1 cellular context compared by ENCODE assay signal in the genomic region with DNA sequence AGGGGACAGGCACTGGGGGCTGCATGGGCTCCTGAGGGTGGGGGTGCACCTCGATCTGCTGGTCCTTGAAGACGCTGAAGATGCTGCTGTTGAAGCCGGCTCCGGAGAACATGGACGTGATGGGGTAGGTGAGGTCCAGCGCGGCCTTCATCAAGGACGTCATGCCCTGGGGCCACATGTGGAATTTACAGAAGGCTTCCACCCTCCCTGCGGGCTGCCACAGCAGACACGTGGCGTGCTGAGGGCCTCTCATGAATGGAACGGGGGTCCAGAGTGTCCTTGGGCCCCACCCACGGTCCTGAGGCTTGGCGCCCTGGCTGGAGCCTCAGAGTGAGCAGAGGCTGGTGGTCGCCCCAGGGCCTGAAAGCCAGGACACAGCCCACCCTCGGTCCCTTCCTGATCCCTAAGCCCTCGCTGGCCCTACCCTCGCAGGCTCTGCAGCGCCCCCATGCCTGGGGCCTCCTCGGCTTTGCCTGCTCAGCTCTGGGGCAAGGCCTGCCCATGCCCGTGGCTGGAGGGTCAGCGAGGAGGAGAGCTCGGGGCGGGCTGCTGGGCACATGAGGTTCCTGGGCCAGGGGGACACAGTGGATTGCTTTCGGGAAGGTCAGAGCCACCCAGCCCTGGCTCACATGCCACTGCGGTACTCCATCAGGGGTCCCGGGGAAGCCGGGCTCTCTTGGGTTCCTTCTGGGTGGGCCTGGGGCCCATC.
TF ChIP-seq lines count a peak whose summit lies in the region.

No MANE protein-coding gene starts in this region.

TF ChIP-seq in HepG2, 621 proteins besides CTCF, POLR2A, EP300 and RAD21:
- TF ChIP-seq HNRNPLL (IDR thresholded peaks at IDR 0.05; ENCODE audit: low read depth, low read length, poor library complexity, severe bottlenecking) (peak; percentile 11), ZNF749 (CRISPR knock-in tag; IDR thresholded peaks at IDR 0.05; ENCODE audit: borderline replicate concordance) (no peak), SMYD3 (CRISPR knock-in tag; IDR thresholded peaks at IDR 0.05) (no peak), ZNF761 (CRISPR knock-in tag; conservative IDR thresholded peaks at IDR 0.05) (0 out of 2 replicates have a peak, but pooled peaks have one; percentile 26), FOXJ3 (CRISPR knock-in tag; IDR thresholded peaks at IDR 0.05; ENCODE audit: borderline replicate concordance) (no peak), ZNF644 (CRISPR knock-in tag; IDR thresholded peaks at IDR 0.05; ENCODE audit: low read depth) (no peak), ZMYM3 (CRISPR knock-in tag; IDR thresholded peaks at IDR 0.05) (no peak), ZKSCAN1 (IDR thresholded peaks at IDR 0.05; ENCODE audit: low read length) (no peak), ZNF350 (CRISPR knock-in tag; IDR thresholded peaks at IDR 0.05; ENCODE audit: borderline replicate concordance, low read depth) (0 out of 2 replicates have a peak, but pooled peaks have one; percentile 13), ZNF788 (CRISPR knock-in tag; IDR thresholded peaks at IDR 0.05; ENCODE audit: borderline replicate concordance) (0 out of 2 replicates have a peak, but pooled peaks have one; percentile 57), ZBTB38 (CRISPR knock-in tag; IDR thresholded peaks at IDR 0.05) (peak; percentile 88), HNRNPL (IDR thresholded peaks at IDR 0.05; ENCODE audit: low read depth, low read length) (0 out of 2 replicates have a peak, but pooled peaks have one; percentile 35), EED (CRISPR knock-in tag; IDR thresholded peaks at IDR 0.05) (0 out of 2 replicates have a peak, but pooled peaks have one; percentile 44), RBM22 (optimal IDR thresholded peaks at IDR 0.05; ENCODE audit: low read length) (no peak), MEIS1 (CRISPR knock-in tag; IDR thresholded peaks at IDR 0.05; ENCODE audit: borderline replicate concordance) (0 out of 2 replicates have a peak, but pooled peaks have one; percentile 40), STAT5B (CRISPR knock-in tag; IDR thresholded peaks at IDR 0.05) (no peak), RFXAP (CRISPR knock-in tag; IDR thresholded peaks at IDR 0.05; ENCODE audit: borderline replicate concordance) (0 out of 2 replicates have a peak, but pooled peaks have one; percentile 31)
- TF ChIP-seq, protein P1, sequence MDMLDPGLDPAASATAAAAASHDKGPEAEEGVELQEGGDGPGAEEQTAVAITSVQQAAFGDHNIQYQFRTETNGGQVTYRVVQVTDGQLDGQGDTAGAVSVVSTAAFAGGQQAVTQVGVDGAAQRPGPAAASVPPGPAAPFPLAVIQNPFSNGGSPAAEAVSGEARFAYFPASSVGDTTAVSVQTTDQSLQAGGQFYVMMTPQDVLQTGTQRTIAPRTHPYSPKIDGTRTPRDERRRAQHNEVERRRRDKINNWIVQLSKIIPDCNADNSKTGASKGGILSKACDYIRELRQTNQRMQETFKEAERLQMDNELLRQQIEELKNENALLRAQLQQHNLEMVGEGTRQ (IDR thresholded peaks at IDR 0.05; ENCODE audit: low read depth, low read length), result no peak
- TF ChIP-seq, protein P1 (CRISPR knock-in tag; IDR thresholded peaks at IDR 0.05; ENCODE audit: borderline replicate concordance), result no peak
- TF ChIP-seq, protein P2, sequence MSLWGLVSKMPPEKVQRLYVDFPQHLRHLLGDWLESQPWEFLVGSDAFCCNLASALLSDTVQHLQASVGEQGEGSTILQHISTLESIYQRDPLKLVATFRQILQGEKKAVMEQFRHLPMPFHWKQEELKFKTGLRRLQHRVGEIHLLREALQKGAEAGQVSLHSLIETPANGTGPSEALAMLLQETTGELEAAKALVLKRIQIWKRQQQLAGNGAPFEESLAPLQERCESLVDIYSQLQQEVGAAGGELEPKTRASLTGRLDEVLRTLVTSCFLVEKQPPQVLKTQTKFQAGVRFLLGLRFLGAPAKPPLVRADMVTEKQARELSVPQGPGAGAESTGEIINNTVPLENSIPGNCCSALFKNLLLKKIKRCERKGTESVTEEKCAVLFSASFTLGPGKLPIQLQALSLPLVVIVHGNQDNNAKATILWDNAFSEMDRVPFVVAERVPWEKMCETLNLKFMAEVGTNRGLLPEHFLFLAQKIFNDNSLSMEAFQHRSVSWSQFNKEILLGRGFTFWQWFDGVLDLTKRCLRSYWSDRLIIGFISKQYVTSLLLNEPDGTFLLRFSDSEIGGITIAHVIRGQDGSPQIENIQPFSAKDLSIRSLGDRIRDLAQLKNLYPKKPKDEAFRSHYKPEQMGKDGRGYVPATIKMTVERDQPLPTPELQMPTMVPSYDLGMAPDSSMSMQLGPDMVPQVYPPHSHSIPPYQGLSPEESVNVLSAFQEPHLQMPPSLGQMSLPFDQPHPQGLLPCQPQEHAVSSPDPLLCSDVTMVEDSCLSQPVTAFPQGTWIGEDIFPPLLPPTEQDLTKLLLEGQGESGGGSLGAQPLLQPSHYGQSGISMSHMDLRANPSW (CRISPR knock-in tag; IDR thresholded peaks at IDR 0.05; ENCODE audit: borderline replicate concordance), result no peak
- TF ChIP-seq, protein P3, sequence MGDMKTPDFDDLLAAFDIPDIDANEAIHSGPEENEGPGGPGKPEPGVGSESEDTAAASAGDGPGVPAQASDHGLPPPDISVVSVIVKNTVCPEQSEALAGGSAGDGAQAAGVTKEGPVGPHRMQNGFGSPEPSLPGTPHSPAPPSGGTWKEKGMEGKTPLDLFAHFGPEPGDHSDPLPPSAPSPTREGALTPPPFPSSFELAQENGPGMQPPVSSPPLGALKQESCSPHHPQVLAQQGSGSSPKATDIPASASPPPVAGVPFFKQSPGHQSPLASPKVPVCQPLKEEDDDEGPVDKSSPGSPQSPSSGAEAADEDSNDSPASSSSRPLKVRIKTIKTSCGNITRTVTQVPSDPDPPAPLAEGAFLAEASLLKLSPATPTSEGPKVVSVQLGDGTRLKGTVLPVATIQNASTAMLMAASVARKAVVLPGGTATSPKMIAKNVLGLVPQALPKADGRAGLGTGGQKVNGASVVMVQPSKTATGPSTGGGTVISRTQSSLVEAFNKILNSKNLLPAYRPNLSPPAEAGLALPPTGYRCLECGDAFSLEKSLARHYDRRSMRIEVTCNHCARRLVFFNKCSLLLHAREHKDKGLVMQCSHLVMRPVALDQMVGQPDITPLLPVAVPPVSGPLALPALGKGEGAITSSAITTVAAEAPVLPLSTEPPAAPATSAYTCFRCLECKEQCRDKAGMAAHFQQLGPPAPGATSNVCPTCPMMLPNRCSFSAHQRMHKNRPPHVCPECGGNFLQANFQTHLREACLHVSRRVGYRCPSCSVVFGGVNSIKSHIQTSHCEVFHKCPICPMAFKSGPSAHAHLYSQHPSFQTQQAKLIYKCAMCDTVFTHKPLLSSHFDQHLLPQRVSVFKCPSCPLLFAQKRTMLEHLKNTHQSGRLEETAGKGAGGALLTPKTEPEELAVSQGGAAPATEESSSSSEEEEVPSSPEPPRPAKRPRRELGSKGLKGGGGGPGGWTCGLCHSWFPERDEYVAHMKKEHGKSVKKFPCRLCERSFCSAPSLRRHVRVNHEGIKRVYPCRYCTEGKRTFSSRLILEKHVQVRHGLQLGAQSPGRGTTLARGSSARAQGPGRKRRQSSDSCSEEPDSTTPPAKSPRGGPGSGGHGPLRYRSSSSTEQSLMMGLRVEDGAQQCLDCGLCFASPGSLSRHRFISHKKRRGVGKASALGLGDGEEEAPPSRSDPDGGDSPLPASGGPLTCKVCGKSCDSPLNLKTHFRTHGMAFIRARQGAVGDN (CRISPR knock-in tag; IDR thresholded peaks at IDR 0.05), result peak; percentile 3; the same call in 1 of the 2 replicates
- TF ChIP-seq, protein P4, sequence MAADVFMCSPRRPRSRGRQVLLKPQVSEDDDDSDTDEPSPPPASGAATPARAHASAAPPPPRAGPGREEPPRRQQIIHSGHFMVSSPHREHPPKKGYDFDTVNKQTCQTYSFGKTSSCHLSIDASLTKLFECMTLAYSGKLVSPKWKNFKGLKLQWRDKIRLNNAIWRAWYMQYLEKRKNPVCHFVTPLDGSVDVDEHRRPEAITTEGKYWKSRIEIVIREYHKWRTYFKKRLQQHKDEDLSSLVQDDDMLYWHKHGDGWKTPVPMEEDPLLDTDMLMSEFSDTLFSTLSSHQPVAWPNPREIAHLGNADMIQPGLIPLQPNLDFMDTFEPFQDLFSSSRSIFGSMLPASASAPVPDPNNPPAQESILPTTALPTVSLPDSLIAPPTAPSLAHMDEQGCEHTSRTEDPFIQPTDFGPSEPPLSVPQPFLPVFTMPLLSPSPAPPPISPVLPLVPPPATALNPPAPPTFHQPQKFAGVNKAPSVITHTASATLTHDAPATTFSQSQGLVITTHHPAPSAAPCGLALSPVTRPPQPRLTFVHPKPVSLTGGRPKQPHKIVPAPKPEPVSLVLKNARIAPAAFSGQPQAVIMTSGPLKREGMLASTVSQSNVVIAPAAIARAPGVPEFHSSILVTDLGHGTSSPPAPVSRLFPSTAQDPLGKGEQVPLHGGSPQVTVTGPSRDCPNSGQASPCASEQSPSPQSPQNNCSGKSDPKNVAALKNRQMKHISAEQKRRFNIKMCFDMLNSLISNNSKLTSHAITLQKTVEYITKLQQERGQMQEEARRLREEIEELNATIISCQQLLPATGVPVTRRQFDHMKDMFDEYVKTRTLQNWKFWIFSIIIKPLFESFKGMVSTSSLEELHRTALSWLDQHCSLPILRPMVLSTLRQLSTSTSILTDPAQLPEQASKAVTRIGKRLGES (CRISPR knock-in tag; IDR thresholded peaks at IDR 0.05; ENCODE audit: borderline replicate concordance), result no peak
TF ChIP-seq in HepG2: peak in this region for 10.
